Comparison of ENCODE assay signal across 8 cellular contexts in the genomic region with DNA sequence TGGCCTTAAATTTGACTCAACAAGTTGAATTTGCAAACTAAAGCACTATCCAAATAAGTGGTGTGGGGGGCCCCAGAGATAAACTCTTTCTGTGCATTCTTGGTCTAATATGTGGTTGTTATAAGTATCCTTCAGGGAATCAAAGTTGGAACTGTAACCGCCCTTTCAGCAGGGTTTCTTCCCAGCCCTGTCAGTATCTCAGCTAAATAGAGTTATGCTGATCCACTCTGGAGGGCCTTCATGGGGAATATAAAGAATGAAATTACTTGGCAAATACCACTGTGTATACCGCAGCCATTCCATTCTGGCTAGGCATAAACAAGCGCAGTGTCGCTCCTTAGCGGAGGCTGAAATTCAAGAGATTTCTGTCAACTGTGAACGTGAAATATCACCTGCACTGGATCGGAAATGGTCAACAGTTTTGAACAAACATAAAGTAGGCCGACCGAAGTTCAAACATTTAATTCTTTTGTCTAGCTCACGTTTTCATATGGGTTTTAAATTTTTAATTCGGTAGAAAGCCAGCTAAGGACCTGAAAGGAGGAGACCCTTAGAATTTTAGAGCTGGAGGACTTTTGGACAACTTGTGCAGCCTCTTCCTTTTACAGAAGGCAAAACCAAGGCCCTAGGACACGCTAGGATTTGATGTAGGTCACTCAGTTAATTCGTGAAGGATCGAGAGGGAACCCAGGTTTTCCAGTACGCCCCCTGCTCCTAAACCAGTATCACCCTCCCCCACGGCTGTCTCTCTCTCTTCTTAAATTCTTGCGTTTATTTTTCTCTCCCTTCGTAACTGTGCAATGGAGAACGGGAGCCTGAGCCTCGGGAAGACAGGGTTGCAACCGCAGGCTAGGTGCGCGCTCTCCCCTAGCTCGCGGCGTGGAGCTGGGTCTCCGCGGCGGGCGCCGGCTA.
DNase-seq lines count a peak whose midpoint lies in the region; ATAC-seq lines count a peak whose summit lies in the region.

No MANE protein-coding gene starts in this region.

- H3K4me3 ChIP-seq in BLaER1 treated with 17β-estradiol and CSF1 and Interleukin-3, amounts not matched to agents 10 nM and 100 nM: peak overlapping the region; percentile 74 to 90 (median 82)
- H3K4me3 ChIP-seq in NT2/D1 (ENCODE audit: insufficient read length, low read depth) (peak overlapping the region; percentile 90), mucosa of stomach (ENCODE audit: low read length) (peak overlapping the region; percentile 32)
- peak overlapping the region; percentile 61 for H3K4me3 ChIP-seq in effector memory CD4-positive, alpha-beta T cell (ENCODE audit: insufficient read depth, low read depth, low read length, poor library complexity, severe bottlenecking)

- peaks cover 0 to 4% (median 2%) of the 10 kb centered on the region in 11 experiments; a peak in 13 of 22 replicates for H3K9me3 ChIP-seq in BLaER1 treated with 17β-estradiol and CSF1 and Interleukin-3, amounts not matched to agents 10 nM and 100 nM (replicated peaks in 1 of 11)
- 0 out of 2 replicates have a peak, but pooled peaks cover 2% of the 10 kb centered on the region for H3K9me3 ChIP-seq in NT2/D1 (ENCODE audit: insufficient read depth, low read length)
- H3K9me3 ChIP-seq in effector memory CD4-positive, alpha-beta T cell (ENCODE audit: control insufficient read depth, low read length): no peaks in the 10 kb centered on the region
- no peaks in the 10 kb centered on the region for H3K9me3 ChIP-seq in mucosa of stomach (ENCODE audit: control insufficient read depth, low read length)

- peaks cover 12 to 34% (median 30%) of the 10 kb centered on the region in 10 experiments for H3K4me1 ChIP-seq in BLaER1 treated with 17β-estradiol and CSF1 and Interleukin-3, amounts not matched to agents 10 nM and 100 nM
- no peaks in the 10 kb centered on the region for H3K4me1 ChIP-seq in NT2/D1 (ENCODE audit: insufficient read depth, insufficient read length)
- H3K4me1 ChIP-seq in effector memory CD4-positive, alpha-beta T cell (ENCODE audit: control insufficient read depth, insufficient read depth, low read length, poor library complexity, severe bottlenecking): no peaks in the 10 kb centered on the region
- H3K4me1 ChIP-seq in mucosa of stomach (ENCODE audit: control insufficient read depth, insufficient read depth, low read length): peaks cover 13% of the 10 kb centered on the region

- no peak for DNase-seq in NT2/D1 (ENCODE audit: low read depth, low spot score)
- no peak for DNase-seq in effector memory CD4-positive, alpha-beta T cell
- DNase-seq in cortex of kidney (lab: John Stamatoyannopoulos, UW): no peak
- no peak for DNase-seq in DMS79 (lab: John Stamatoyannopoulos, UW)
- no peak for DNase-seq in DMS114 treated with DMSO at 0.1 percent for 48 hours (lab: John Stamatoyannopoulos, UW; ENCODE audit: unreplicated experiment)

- H3K27ac ChIP-seq in BLaER1 treated with 17β-estradiol and CSF1 and Interleukin-3, amounts not matched to agents 10 nM and 100 nM: peak overlapping the region; percentile 80 to 93 (median 90)
- peak overlapping the region; percentile 70 for H3K27ac ChIP-seq in effector memory CD4-positive, alpha-beta T cell (ENCODE audit: insufficient read depth, low read length, poor library complexity, severe bottlenecking)

- peak overlapping the region; percentile 80 to 94 (median 89) for H3K9ac ChIP-seq in BLaER1 treated with 17β-estradiol and CSF1 and Interleukin-3, amounts not matched to agents 10 nM and 100 nM
- H3K9ac ChIP-seq in NT2/D1 (ENCODE audit: insufficient read length, low read depth) (peak overlapping the region; percentile 95), mucosa of stomach (ENCODE audit: low read length) (peak overlapping the region; percentile 92)

- ATAC-seq in GM21619 (IDR thresholded peaks at IDR 0.05; ENCODE audit: unreplicated experiment): peak; percentile 2

- H3K36me3 ChIP-seq in BLaER1 treated with 17β-estradiol and CSF1 and Interleukin-3, amounts not matched to agents 10 nM and 100 nM: peaks cover 0 to 4% (median 0%) of the 10 kb centered on the region in 11 experiments; a peak in 5 of 22 replicates
- H3K36me3 ChIP-seq in NT2/D1 (ENCODE audit: insufficient read depth, insufficient read length, low read length) (no peaks in the 10 kb centered on the region), mucosa of stomach (ENCODE audit: control insufficient read depth, insufficient read depth, low read length) (no peaks in the 10 kb centered on the region)
- H3K36me3 ChIP-seq in effector memory CD4-positive, alpha-beta T cell (ENCODE audit: control insufficient read depth, insufficient read depth, low read length): no peaks in the 10 kb centered on the region

- peaks cover 0 to 30% (median 17%) of the 10 kb centered on the region in 11 experiments; a peak in 15 of 22 replicates for H4K20me1 ChIP-seq in BLaER1 treated with 17β-estradiol and CSF1 and Interleukin-3, amounts not matched to agents 10 nM and 100 nM

- peak overlapping the region; percentile 85 to 99 (median 95) for H3K4me2 ChIP-seq in BLaER1 treated with 17β-estradiol and CSF1 and Interleukin-3, amounts not matched to agents 10 nM and 100 nM

- no peaks in the 10 kb centered on the region for H3K27me3 ChIP-seq in BLaER1 treated with 17β-estradiol and CSF1 and Interleukin-3, amounts not matched to agents 10 nM and 100 nM
- H3K27me3 ChIP-seq in NT2/D1 (ENCODE audit: insufficient read depth, insufficient read length) (no peaks in the 10 kb centered on the region), mucosa of stomach (ENCODE audit: control insufficient read depth, insufficient read depth, low read length) (no peaks in the 10 kb centered on the region)
- H3K27me3 ChIP-seq in effector memory CD4-positive, alpha-beta T cell (replicated peaks; ENCODE audit: control insufficient read depth, insufficient read depth, low read length, poor library complexity, severe bottlenecking): no peaks in the 10 kb centered on the region

Comparison
In these comparisons a context has a peak if more than half of its experiments do, and no peak if none do; other contexts are left out.
1. H3K4me3 ChIP-seq: peak in every context shown above with its lines; median percentile 90 in NT2/D1; 82 in BLaER1 treated with 17β-estradiol and CSF1 and Interleukin-3, amounts not matched to agents 10 nM and 100 nM; 61 in effector memory CD4-positive, alpha-beta T cell; 32 in mucosa of stomach.